8 cellular contexts compared by ENCODE assay signal in the genomic region with DNA sequence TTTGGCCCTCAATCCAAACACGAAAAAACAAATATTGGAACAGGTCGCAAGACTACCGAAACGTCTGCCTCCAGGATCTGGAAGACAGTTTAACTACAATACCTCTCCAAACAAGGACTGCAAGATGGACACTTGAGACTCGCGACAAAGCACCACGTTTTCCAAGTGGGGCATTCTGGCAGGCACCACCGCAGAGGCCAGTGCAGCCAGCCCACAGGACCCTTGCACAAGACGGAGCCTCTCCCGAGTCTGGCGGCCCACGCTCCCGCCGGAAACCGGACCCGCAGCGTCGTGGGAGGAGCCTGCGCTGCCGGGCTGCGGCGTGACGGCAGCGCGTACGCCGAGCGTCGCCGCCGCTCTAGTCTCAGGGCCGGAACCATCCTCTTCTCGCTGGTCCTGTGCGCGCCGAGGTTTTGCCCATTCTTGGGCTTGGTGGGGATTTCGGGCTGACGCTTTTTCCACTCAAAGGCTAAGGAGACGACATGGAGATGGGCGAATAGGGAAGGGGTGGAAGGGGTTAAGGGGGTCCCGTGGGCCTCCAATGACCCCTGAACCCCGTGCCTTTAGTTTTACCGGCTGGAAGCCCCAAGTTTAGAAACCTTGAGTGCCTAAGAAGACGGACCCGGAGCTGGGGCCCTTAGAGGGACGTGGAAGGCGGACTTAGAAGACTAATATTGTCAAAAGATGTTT. TPM values are rescaled to one million over a fixed set of nuclear protein-coding genes. Genes with fewer than 3 reads are reported as not detected.
DNase-seq lines count a peak whose midpoint lies in the region; TF ChIP-seq lines count a peak whose summit lies in the region.

Gene ORC5, minus strand, starts transcription at position 283 of the 690 bp plus-strand sequence. Its CDS starts 109 bp downstream, at position 174.

- peak within 1 kb of the TSS; percentile 69 for H3K4me2 ChIP-seq in SU-DHL-6 (ENCODE audit: low read depth, low read length, poor library complexity, severe bottlenecking)

- POLR2A ChIA-PET in GM10248 (lab: Yijun Ruan, JAX), result no interaction called here

- no peaks in the 10 kb centered on the region for H3F3A ChIP-seq in SU-DHL-6 (ENCODE audit: insufficient read depth)

- H3K27me3 Mint-ChIP-seq in HFFc6 (ENCODE audit: insufficient read depth) (peaks cover 4% of the 10 kb centered on the region), type B pancreatic cell (peaks cover 13% of the 10 kb centered on the region)

- peaks cover 14% of the 10 kb centered on the region for H3K36me3 Mint-ChIP-seq in HFFc6 (ENCODE audit: low read depth)
- H3K36me3 Mint-ChIP-seq in type B pancreatic cell, result peaks cover 4% of the 10 kb centered on the region

- no peaks in the 10 kb centered on the region for H3K27me3 ChIP-seq in SU-DHL-6 (ENCODE audit: low read length)

- H2AFZ ChIP-seq in SU-DHL-6 (ENCODE audit: low read depth, low read length, severe bottlenecking), result peak within 1 kb of the TSS; percentile 86

- peak; percentile 96 for TF ChIP-seq POLR2A in NB4 (IDR thresholded peaks at IDR 0.05; ENCODE audit: extremely low read depth, insufficient read length)

- CTCF ChIA-PET in GM10248 (lab: Yijun Ruan, JAX), result interaction anchor here (1.3 to 1.7 kb wide), 2 partner anchors 17 to 24 kb away, joined by 4 to 9 read pairs; no protein-coding TSS in a partner anchor

- peak within 1 kb of the TSS; percentile 47 for H3K27ac ChIP-seq in SU-DHL-6 (ENCODE audit: low read depth, low read length)

- no peaks in the 10 kb centered on the region for H3K9me3 Mint-ChIP-seq in HFFc6
- H3K9me3 Mint-ChIP-seq in type B pancreatic cell, result no peaks in the 10 kb centered on the region

- H3K4me3 ChIP-seq in NB4 (ENCODE audit: low read depth, low read length) (peak within 1 kb of the TSS; percentile 86), SU-DHL-6 (ENCODE audit: insufficient read depth, low read length, poor library complexity, severe bottlenecking) (peak within 1 kb of the TSS; percentile 78)

- H4K20me1 ChIP-seq in SU-DHL-6 (ENCODE audit: low read depth, low read length), result no peaks in the 10 kb centered on the region

- peaks cover 35% of the 10 kb centered on the region for H3K79me2 ChIP-seq in SU-DHL-6 (ENCODE audit: insufficient read depth, low read length)

- H3K4me3 Mint-ChIP-seq in HFFc6, result peak within 1 kb of the TSS; percentile 93
- H3K4me3 Mint-ChIP-seq in type B pancreatic cell, result peak within 1 kb of the TSS; percentile 97

- H3K4me1 Mint-ChIP-seq in HFFc6 (ENCODE audit: low read depth) (peaks cover 24% of the 10 kb centered on the region), type B pancreatic cell (ENCODE audit: unreplicated experiment) (peaks cover 16% of the 10 kb centered on the region)

- no peaks in the 10 kb centered on the region for H3K9me3 ChIP-seq in SU-DHL-6 (ENCODE audit: insufficient read depth, low read length)

- H3K9ac ChIP-seq in SU-DHL-6 (ENCODE audit: low read length), result peak within 1 kb of the TSS; percentile 83

- TF ChIP-seq CTCF in GM10248 (IDR thresholded peaks at IDR 0.05; ENCODE audit: control extremely low read depth, extremely low read depth, low read depth, missing control alignments) (no peak), HFFc6 (IDR thresholded peaks at IDR 0.05) (no peak), NB4 (IDR thresholded peaks at IDR 0.05; ENCODE audit: low read depth, low read length) (no peak), SU-DHL-6 (IDR thresholded peaks at IDR 0.05; ENCODE audit: insufficient read depth, low read length, poor library complexity, severe bottlenecking) (no peak), type B pancreatic cell (conservative IDR thresholded peaks at IDR 0.05) (no peak)

- H3K36me3 ChIP-seq in SU-DHL-6 (ENCODE audit: low read length), result peaks cover 13% of the 10 kb centered on the region

- no peaks in the 10 kb centered on the region for H3K9me2 ChIP-seq in SU-DHL-6 (replicated peaks; ENCODE audit: insufficient read depth, low read length)

- peak; percentile 93 for DNase-seq in GM10248 (ENCODE audit: extremely low spot score)
- peak; percentile 67 for DNase-seq in HFFc6
- DNase-seq in NB4 (ENCODE audit: low read depth), result peak; percentile 95
- DNase-seq in activated naive CD8-positive, alpha-beta T cell treated with anti-CD3 and anti-CD28 coated beads, Interleukin-2, amount 50 U/mL, for 16 hours (ENCODE audit: low read depth, low spot score), result peak; percentile 38
- DNase-seq in cardiac septum (ENCODE audit: low spot score), result peak; percentile 82
- peak; percentile 58 to 96 (median 74) for DNase-seq in posterior cingulate gyrus
- peak; percentile 78 for DNase-seq in type B pancreatic cell (ENCODE audit: extremely low spot score, unreplicated experiment)

- H3K27ac Mint-ChIP-seq in HFFc6 (peak within 1 kb of the TSS; percentile 95), type B pancreatic cell (peak within 1 kb of the TSS; percentile 90)

- intact Hi-C loops in cardiac septum (cut with DNase I), result no loop called here
- intact Hi-C loops in posterior cingulate gyrus (cut with DNase I), result no loop called here

RNA-seq across cellular contexts. Expression of gene ORC5, which starts in this region (rescaled TPM):
- total RNA-seq in HFFc6 (2021; fragmentation: NEBNext Ultra II Directional; extraction: Animal tissue kit (Norgen Biotek cat#: 25700)), result 10 to 100 TPM; 16.7 to 20.7 (median 17.6) TPM
- total RNA-seq in cardiac septum, result 8.6 TPM
- 22.8 and 24.2 TPM in 2 replicates for total RNA-seq in type B pancreatic cell (ENCODE audit: low replicate concordance)

Comparison
In these comparisons a context has a peak if more than half of its experiments do, and no peak if none do; other contexts are left out.
1. Peak in every context shown above with its lines: DNase-seq, H3K4me3 ChIP-seq and H3K27ac ChIP-seq.
2. DNase-seq: peak in every context shown above with its lines; median percentile 95 in NB4; 93 in GM10248; 82 in cardiac septum; 78 in type B pancreatic cell; 74 in posterior cingulate gyrus; 67 in HFFc6; 38 in activated naive CD8-positive, alpha-beta T cell treated with anti-CD3 and anti-CD28 coated beads, Interleukin-2, amount 50 U/mL, for 16 hours.